Comparison of ENCODE assay signal across 18 cellular contexts in genomic region chr10:44745920-44746319, GRCh38.
DNase-seq lines count a peak whose midpoint lies in the region; ATAC-seq and TF ChIP-seq lines count a peak whose summit lies in the region.
"Had no signal": no experiment of that assay in that cellular context is flagged by ENCODE, and none has a peak within 500 bp of the region (broad histone marks: within the 10 kb centered on the region; RNA-seq: fewer than 3 reads in every experiment).

No MANE protein-coding gene starts in this region.

- H3K27me3 ChIP-seq in hepatocyte (no peaks in the 10 kb centered on the region), neuronal stem cell (ENCODE audit: control insufficient read depth in 3 of 3, insufficient read depth in 3 of 3, low read depth in 1 of 3, low read length in 3 of 3) (no peaks in the 10 kb centered on the region)

- H4K8ac ChIP-seq in neuronal stem cell (ENCODE audit: low read depth, low read length): no peak overlapping the region

- in situ Hi-C loops in Caki2 (cut with HindIII; ENCODE audit: low pct_unique_long_range_greater_than_20kb, low sequenced_read_pairs): no loop called here

- H3K9me3 Mint-ChIP-seq in nephron: peaks cover 6% of the 10 kb centered on the region
- no peaks in the 10 kb centered on the region for H3K9me3 Mint-ChIP-seq in T-helper 2 cell treated with Interferon-gamma antibody and Interleukin-4, amounts not matched to agents 5 μg/mL and 100 μg/mL, for 36 hours

- H3K27ac Mint-ChIP-seq in nephron: peak overlapping the region; percentile 66 to 86 (median 79)
- H3K27ac Mint-ChIP-seq in T-helper 2 cell treated with Interferon-gamma antibody and Interleukin-4, amounts not matched to agents 5 μg/mL and 100 μg/mL, for 36 hours: no peak overlapping the region
- H3K27ac Mint-ChIP-seq: GM23338 had no signal

- H3K4ac ChIP-seq in neuronal stem cell (ENCODE audit: low read length): no peak overlapping the region

- 15% methylated on average over 2 of the region's 2 CpGs for WGBS in hepatocyte (ENCODE audit: low lambda C conversion rate, missing lambda C conversion rate)
- no CpG with 5 or more reads among the region's 2 CpGs for WGBS in neuronal stem cell (ENCODE audit: extremely low coverage in 2 of 2, insufficient read length in 2 of 2, insufficient replicate concordance in 1 of 2), 2 donors

- H2AFZ ChIP-seq in hepatocyte (no peak overlapping the region), neuronal stem cell (ENCODE audit: low read length) (no peak overlapping the region)
- H2AFZ ChIP-seq: GM23338 had no signal

- no peak for ATAC-seq in GM19452 (IDR thresholded peaks at IDR 0.05; ENCODE audit: unreplicated experiment)
- ATAC-seq: GM23338, HCT116, Panc1, Right ventricle myocardium inferior had no signal

- no peak overlapping the region for H2AK5ac ChIP-seq in neuronal stem cell (ENCODE audit: low read depth, low read length)

- no peaks in the 10 kb centered on the region for H3K9me2 ChIP-seq in hepatocyte (replicated peaks; ENCODE audit: insufficient read depth)

- no peak overlapping the region for H2BK12ac ChIP-seq in neuronal stem cell (ENCODE audit: low read length)

- peaks cover 7% of the 10 kb centered on the region for H3K27me3 Mint-ChIP-seq in nephron (ENCODE audit: low read depth)
- H3K27me3 Mint-ChIP-seq in T-helper 2 cell treated with Interferon-gamma antibody and Interleukin-4, amounts not matched to agents 5 μg/mL and 100 μg/mL, for 36 hours (ENCODE audit: low read depth): no peaks in the 10 kb centered on the region

- H4K91ac ChIP-seq in neuronal stem cell (ENCODE audit: low read depth, low read length, poor library complexity): no peak overlapping the region

- H2BK5ac ChIP-seq in neuronal stem cell (ENCODE audit: low read length): no peak overlapping the region

- H2BK15ac ChIP-seq in neuronal stem cell (ENCODE audit: low read length): no peak overlapping the region

- H3K27ac ChIP-seq in hepatocyte (no peak overlapping the region), neuronal stem cell (replicated peaks; ENCODE audit: low read length) (no peak overlapping the region)

- H3K36me3 Mint-ChIP-seq in nephron (ENCODE audit: low read depth): peaks cover 6% of the 10 kb centered on the region
- no peaks in the 10 kb centered on the region for H3K36me3 Mint-ChIP-seq in T-helper 2 cell treated with Interferon-gamma antibody and Interleukin-4, amounts not matched to agents 5 μg/mL and 100 μg/mL, for 36 hours (ENCODE audit: low read depth)

- no peaks in the 10 kb centered on the region for H4K20me1 ChIP-seq in hepatocyte (ENCODE audit: insufficient read depth, poor library complexity, severe bottlenecking)

- no peak overlapping the region for H3K14ac ChIP-seq in neuronal stem cell (ENCODE audit: low read length)

- no peaks in the 10 kb centered on the region for H3K79me1 ChIP-seq in neuronal stem cell (ENCODE audit: low read depth, low read length)

- no peak for TF ChIP-seq CTCF in hepatocyte (IDR thresholded peaks at IDR 0.05; ENCODE audit: poor library complexity)
- TF ChIP-seq CTCF in nephron (IDR thresholded peaks at IDR 0.05; ENCODE audit: unreplicated experiment in 3 of 3): no peak

- DNase-seq in Caki2 (ENCODE audit: low read depth) (peak; percentile 60), hepatocyte (ENCODE audit: low spot score) (peak; percentile 29), neuronal stem cell (ENCODE audit: low spot score) (no peak)
- peak; percentile 98 for DNase-seq in Jurkat, Clone E6-1 (ENCODE audit: low read depth, low spot score)
- no peak for DNase-seq in activated CD4-positive, alpha-beta T cell treated with anti-CD3 and anti-CD28 coated beads for 4 hours
- DNase-seq in T-helper 2 cell treated with Interferon-gamma antibody and Interleukin-4, amounts not matched to agents 5 μg/mL and 100 μg/mL, for 36 hours (ENCODE audit: low spot score): no peak
- DNase-seq: NCI-H1092, NCI-H146, NCI-H2107, NCI-H226, NCI-H524 treated with DMSO at 0.1 percent for 48 hours had no signal

- H3K23ac ChIP-seq in neuronal stem cell (ENCODE audit: low read depth, low read length, poor library complexity): no peak overlapping the region

- H3K36me3 ChIP-seq in hepatocyte (replicated peaks; ENCODE audit: insufficient read depth, low read depth): no peaks in the 10 kb centered on the region
- H3K36me3 ChIP-seq in neuronal stem cell (replicated peaks in 1 of 2; ENCODE audit: control insufficient read depth in 2 of 2, insufficient read depth in 2 of 2, low read length in 2 of 2): no peaks in the 10 kb centered on the region

- no peak overlapping the region for H3K4me3 ChIP-seq in Jurkat, Clone E6-1 (ENCODE audit: low read length)
- H3K4me3 ChIP-seq in hepatocyte (no peak overlapping the region), neuronal stem cell (ENCODE audit: low read length in 2 of 2) (no peak overlapping the region)
- H3K4me3 ChIP-seq: GM23338 had no signal

- H3K4me1 ChIP-seq in hepatocyte (ENCODE audit: insufficient read depth) (no peaks in the 10 kb centered on the region), neuronal stem cell (ENCODE audit: control insufficient read depth in 2 of 2, insufficient read depth in 1 of 2, low read depth in 1 of 2, low read length in 2 of 2) (peaks cover 0 to 1% of the 10 kb centered on the region in 2 donors)

- no peak overlapping the region for H3K9ac ChIP-seq in neuronal stem cell (ENCODE audit: low read depth, low read length, poor library complexity)

- peaks cover 14% of the 10 kb centered on the region for H3K4me1 Mint-ChIP-seq in nephron
- H3K4me1 Mint-ChIP-seq in T-helper 2 cell treated with Interferon-gamma antibody and Interleukin-4, amounts not matched to agents 5 μg/mL and 100 μg/mL, for 36 hours (ENCODE audit: low read depth): no peaks in the 10 kb centered on the region
- H3K4me1 Mint-ChIP-seq: GM23338 had no signal

- H3K18ac ChIP-seq in neuronal stem cell (ENCODE audit: low read length): no peak overlapping the region

- no peak overlapping the region for H3K4me3 Mint-ChIP-seq in nephron
- H3K4me3 Mint-ChIP-seq in T-helper 2 cell treated with Interferon-gamma antibody and Interleukin-4, amounts not matched to agents 5 μg/mL and 100 μg/mL, for 36 hours: no peak overlapping the region
- H3K4me3 Mint-ChIP-seq: GM23338 had no signal

- H2BK120ac ChIP-seq in neuronal stem cell (ENCODE audit: low read depth, low read length): no peak overlapping the region

- no peak overlapping the region for H3K4me2 ChIP-seq in hepatocyte
- no peak overlapping the region for H3K4me2 ChIP-seq in neuronal stem cell (ENCODE audit: insufficient read depth, low read length, poor library complexity, severe bottlenecking)
- H3K4me2 ChIP-seq: GM23338 had no signal

- no peaks in the 10 kb centered on the region for H3K9me3 ChIP-seq in hepatocyte (ENCODE audit: low read depth)
- peaks cover 0 to 2% of the 10 kb centered on the region in 2 donors for H3K9me3 ChIP-seq in neuronal stem cell (replicated peaks in 1 of 2; ENCODE audit: control insufficient read depth in 2 of 2, insufficient read depth in 1 of 2, low read depth in 1 of 2, low read length in 2 of 2)
- H3K9me3 ChIP-seq: Caco-2 had no signal

- H3K79me2 ChIP-seq in hepatocyte: no peaks in the 10 kb centered on the region

Comparison
In these comparisons a context has a peak if more than half of its experiments do, and no peak if none do; other contexts are left out.
1. DNase-seq: peak in Caki2 (single experiment), Jurkat, Clone E6-1 (single experiment) and hepatocyte (single experiment); none in activated CD4-positive, alpha-beta T cell treated with anti-CD3 and anti-CD28 coated beads for 4 hours (0 of 2), T-helper 2 cell treated with Interferon-gamma antibody and Interleukin-4, amounts not matched to agents 5 μg/mL and 100 μg/mL, for 36 hours (single experiment) and neuronal stem cell (single experiment).